31 cellular contexts compared by ENCODE assay signal in the genomic region with DNA sequence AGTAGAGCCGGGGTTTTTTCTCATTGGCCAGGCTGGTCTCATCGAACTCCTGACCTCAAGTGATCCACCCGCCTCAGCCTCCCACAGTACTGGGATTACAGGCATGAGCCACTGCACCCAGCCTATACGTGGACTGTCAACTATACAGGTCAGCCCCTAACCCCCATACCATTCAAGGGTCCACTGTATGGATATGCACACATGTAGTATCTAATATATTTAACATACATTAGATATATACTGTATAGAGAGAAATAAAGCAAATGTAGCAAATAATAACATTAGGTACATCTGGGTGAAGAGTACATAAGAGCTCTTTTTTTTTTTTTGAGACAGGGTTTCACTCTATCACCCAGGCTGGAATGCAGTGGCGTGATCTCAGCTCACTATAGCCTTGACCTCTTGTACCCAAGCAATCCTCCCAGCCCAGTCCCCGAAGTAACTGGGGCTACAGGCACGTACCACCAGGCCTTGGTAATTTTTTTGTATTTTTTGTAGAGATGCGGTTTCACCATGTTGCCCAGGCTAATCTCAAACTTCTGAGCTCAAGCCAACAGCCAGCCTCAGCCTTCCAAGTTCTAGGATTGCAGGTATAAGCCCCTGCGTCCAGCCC. TPM values are rescaled to one million over a fixed set of nuclear protein-coding genes. Genes with fewer than 3 reads are reported as not detected.
A peak's percentile ranks its signal among the peaks of the same experiment; 100 is the strongest.
DNase-seq lines count a peak whose midpoint lies in the region; ATAC-seq and TF ChIP-seq lines count a peak whose summit lies in the region.
"Had no signal": no experiment of that assay in that cellular context is flagged by ENCODE, and none has a peak within 500 bp of the region (broad histone marks: within the 10 kb centered on the region; RNA-seq: fewer than 3 reads in every experiment).

No MANE protein-coding gene starts in this region.

- H3K4me1 ChIP-seq in heart left ventricle (peaks cover 27 to 79% (median 62%) of the 10 kb centered on the region in 12 donors), lower lobe of right lung (peaks cover 65% of the 10 kb centered on the region), subcutaneous abdominal adipose tissue (ENCODE audit: control insufficient read depth in 5 of 5, insufficient read depth in 5 of 5, low read length in 5 of 5) (peaks cover 21 to 61% (median 56%) of the 10 kb centered on the region in 5 donors)

- no peak overlapping the region for H3K4me3 ChIP-seq in heart left ventricle
- no peak overlapping the region for H3K4me3 ChIP-seq in coronary artery
- H3K4me3 ChIP-seq in lower lobe of right lung, result no peak overlapping the region
- H3K4me3 ChIP-seq in subcutaneous abdominal adipose tissue (ENCODE audit: low read depth in 1 of 5, low read length in 5 of 5), result no peak overlapping the region
- H3K4me3 ChIP-seq: dorsolateral prefrontal cortex, gastroesophageal sphincter, prostate gland, SJCRH30, uterus had no signal

- TF ChIP-seq POLR2A in heart left ventricle (IDR thresholded peaks at IDR 0.05), result no peak

- WGBS in heart left ventricle, 4 donors, result 55 to 70% (median 65%) methylated on average over 9 of the region's 9 CpGs

- peak overlapping the region in 9 of 12 donors; percentile 33 to 97 (median 92) for H3K27ac ChIP-seq in heart left ventricle
- H3K27ac ChIP-seq in coronary artery, result peak overlapping the region; percentile 3 to 92
- peak overlapping the region; percentile 95 for H3K27ac ChIP-seq in lower lobe of right lung
- peak overlapping the region; percentile 69 for H3K27ac ChIP-seq in subcutaneous abdominal adipose tissue (ENCODE audit: low read depth, low read length)
- no peak overlapping the region for H3K27ac ChIP-seq in substantia nigra (ENCODE audit: low read depth, low read length, poor library complexity, severe bottlenecking)
- H3K27ac ChIP-seq: C4-2B, SJCRH30, WERI-Rb-1 had no signal

- TF ChIP-seq CTCF in heart left ventricle (IDR thresholded peaks at IDR 0.05) (no peak), coronary artery (IDR thresholded peaks at IDR 0.05) (no peak), lower lobe of right lung (IDR thresholded peaks at IDR 0.05) (no peak)

- peak overlapping the region in 2 of 5 donors; percentile 26 to 52 for H3K9ac ChIP-seq in subcutaneous abdominal adipose tissue (ENCODE audit: low read length in 5 of 5)

- H3K27me3 ChIP-seq in heart left ventricle (no peaks in the 10 kb centered on the region), lower lobe of right lung (ENCODE audit: low read depth) (no peaks in the 10 kb centered on the region), subcutaneous abdominal adipose tissue (ENCODE audit: control insufficient read depth in 5 of 5, insufficient read depth in 4 of 5, low read length in 5 of 5) (no peaks in the 10 kb centered on the region)
- H3K27me3 ChIP-seq: dorsolateral prefrontal cortex, gastroesophageal sphincter, SJCRH30, uterus had no signal

- H3K36me3 ChIP-seq in heart left ventricle (peaks cover 0 to 5% (median 0%) of the 10 kb centered on the region in 9 donors), lower lobe of right lung (peaks cover 2% of the 10 kb centered on the region), subcutaneous abdominal adipose tissue (ENCODE audit: control insufficient read depth in 5 of 5, insufficient read depth in 5 of 5, low read length in 5 of 5) (peaks cover 0 to 6% (median 2%) of the 10 kb centered on the region in 5 donors)
- H3K36me3 ChIP-seq: prostate gland, uterus, WERI-Rb-1 had no signal

- ATAC-seq in heart left ventricle, result no peak
- no peak for ATAC-seq in left ventricle myocardium superior
- no peak for ATAC-seq in lower lobe of right lung
- no peak for ATAC-seq in stimulated activated naive CD8-positive, alpha-beta T cell treated with anti-CD3 and anti-CD28 coated beads, Interleukin-15, Interleukin-2, amounts not matched to agents 100 U/mL and 50 U/mL, for 24 hours
- ATAC-seq: activated CD8-positive, alpha-beta T cell treated with anti-CD3 and anti-CD28 coated beads, Interleukin-2, amount 10 ng/mL, durations not matched to agents 7 days and 5 days; gastroesophageal sphincter; HCT116; naive thymus-derived CD8-positive, alpha-beta T cell; stimulated activated effector memory CD8-positive, alpha-beta T cell treated with anti-CD3 and anti-CD28 coated beads, Interleukin-12 subunit alpha, Interleukin-12 subunit beta, amount 100 ng/mL, for 72 hours had no signal

- no peak for DNase-seq in heart left ventricle
- DNase-seq in left ventricle myocardium superior, result no peak
- DNase-seq in coronary artery (ENCODE audit: low spot score), result no peak
- DNase-seq in lower lobe of right lung, result no peak
- DNase-seq in stimulated activated naive CD8-positive, alpha-beta T cell treated with anti-CD3 and anti-CD28 coated beads, Interleukin-15, Interleukin-2, amounts not matched to agents 100 U/mL and 50 U/mL, for 24 hours, result no peak
- DNase-seq in substantia nigra (lab: John Stamatoyannopoulos, UW), result no peak
- no peak for DNase-seq in activated CD8-positive, alpha-beta memory T cell treated with anti-CD3 and anti-CD28 coated beads, Interleukin-2, amount 50 U/mL, for 4 hours
- DNase-seq: 8988T; activated CD4-positive, alpha-beta T cell treated with anti-CD3 and anti-CD28 coated beads for 4 hours; activated CD8-positive, alpha-beta T cell treated with anti-CD3 and anti-CD28 coated beads, Interleukin-2, amount 10 ng/mL, durations not matched to agents 7 days and 5 days; activated T-cell treated with anti-CD3 and anti-CD28 coated beads for 4 hours; COR-L47; DMS53; dorsolateral prefrontal cortex; hypothalamus; midbrain; naive thymus-derived CD8-positive, alpha-beta T cell; NCI-H1417 treated with DMSO at 0.1 percent for 48 hours; NCI-H2081; NCI-H226; NCI-H69; SJCRH30; T1000; uterus; WERI-Rb-1 had no signal

- no peaks in the 10 kb centered on the region for H3K9me3 ChIP-seq in heart left ventricle
- H3K9me3 ChIP-seq in lower lobe of right lung, result no peaks in the 10 kb centered on the region
- no peaks in the 10 kb centered on the region for H3K9me3 ChIP-seq in subcutaneous abdominal adipose tissue (ENCODE audit: control insufficient read depth in 5 of 5, low read length in 5 of 5)
- H3K9me3 ChIP-seq: gastroesophageal sphincter, prostate gland, SJCRH30, uterus had no signal

- intact Hi-C loops in heart left ventricle (cut with DNase I) (no loop called here), left ventricle myocardium superior (cut with micrococcal nuclease) (no loop called here), lower lobe of right lung (cut with DNase I) (no loop called here)

RNA-seq across cellular contexts. Expression of gene ATP5MGL, which starts 1.5 kb away (rescaled TPM):
- 1 to 10 TPM in 1 of 9 donors, under 1 TPM in 4, not detected in 4; 0.31 to 1.3 (median 0.53) TPM for total RNA-seq in heart left ventricle
- under 1 TPM in 1 of 2 donors, not detected in 1; 0.61 TPM for polyA plus RNA-seq in heart left ventricle
- 0.55 TPM for total RNA-seq in left ventricle myocardium superior
- 1.0 TPM for total RNA-seq in lower lobe of right lung
- total RNA-seq: prostate gland had no signal

RNA-seq across cellular contexts. Expression of gene CYB5R3, which starts 7.3 kb away (rescaled TPM):
- total RNA-seq in heart left ventricle (100 to 1,000 TPM; 223 to 459 (median 305) TPM), left ventricle myocardium superior (283 TPM), lower lobe of right lung (219 TPM)
- 100 to 1,000 TPM; 135 to 379 TPM for polyA plus RNA-seq in heart left ventricle

RNA-seq across cellular contexts. Expression of gene POLDIP3, which starts 27.2 kb away (rescaled TPM):
- 10 to 100 TPM; 23.5 to 38.4 (median 29.0) TPM for total RNA-seq in heart left ventricle
- 10 to 100 TPM; 13.0 to 42.7 TPM for polyA plus RNA-seq in heart left ventricle
- total RNA-seq in left ventricle myocardium superior, result 39.4 TPM
- 75.0 TPM for total RNA-seq in lower lobe of right lung
